In genomic region chr19:14821958-14822357, GRCh38 we compare ENCODE assay signal across 17 cellular contexts.
"Had no signal": no experiment of that assay in that cellular context is flagged by ENCODE, and none has a peak within 500 bp of the region (broad histone marks: within the 10 kb centered on the region; RNA-seq: fewer than 3 reads in every experiment).

No MANE protein-coding gene starts in this region.

- H3K27ac Mint-ChIP-seq: activated naive CD4-positive, alpha-beta T cell treated with anti-CD3 and anti-CD28 coated beads, Interleukin-2, amount 50 U/mL, for 72 hours; activated T-cell treated with anti-CD3 and anti-CD28 coated beads, Interleukin-2, amount 50 U/mL, for 72 hours; memory B cell; stimulated activated naive B cell treated with anti-CD40 and anti-IgM and Interleukin-4, amounts not matched to agents 10 μg/mL and 1 μg/mL and 100 μg/mL, for 72 hours had no signal

- H3K9me3 Mint-ChIP-seq: activated naive CD4-positive, alpha-beta T cell treated with anti-CD3 and anti-CD28 coated beads, Interleukin-2, amount 50 U/mL, for 72 hours; memory B cell; stimulated activated naive B cell treated with anti-CD40 and anti-IgM and Interleukin-4, amounts not matched to agents 10 μg/mL and 1 μg/mL and 100 μg/mL, for 72 hours had no signal

- H3K36me3 Mint-ChIP-seq: activated naive CD4-positive, alpha-beta T cell treated with anti-CD3 and anti-CD28 coated beads, Interleukin-2, amount 50 U/mL, for 72 hours; memory B cell; stimulated activated naive B cell treated with anti-CD40 and anti-IgM and Interleukin-4, amounts not matched to agents 10 μg/mL and 1 μg/mL and 100 μg/mL, for 72 hours had no signal

- H3K4me1 Mint-ChIP-seq: memory B cell; stimulated activated naive B cell treated with anti-CD40 and anti-IgM and Interleukin-4, amounts not matched to agents 10 μg/mL and 1 μg/mL and 100 μg/mL, for 72 hours had no signal

- DNase-seq: activated CD4-positive, alpha-beta T cell treated with anti-CD3 and anti-CD28 coated beads for 1 hour; activated CD8-positive, alpha-beta memory T cell treated with anti-CD3 and anti-CD28 coated beads for 24 hours; activated gamma-delta T cell; activated T-cell treated with anti-CD3 and anti-CD28 coated beads, Interleukin-2, amount 50 U/mL, for 72 hours; adrenal gland; cerebellar nuclear complex; cortex of kidney; occipital lobe; retina; spleen; stimulated activated CD4-positive, alpha-beta T cell treated with anti-CD3 and anti-CD28 coated beads, Interleukin-4, amount 100 ng/mL, for 4 hours; stimulated activated naive B cell treated with anti-CD40 and anti-IgM and Interleukin-4, amounts not matched to agents 10 μg/mL and 1 μg/mL and 100 μg/mL, for 72 hours; T-helper 9 cell; thyroid gland; WERI-Rb-1 had no signal

- H3K4me3 Mint-ChIP-seq: activated T-cell treated with anti-CD3 and anti-CD28 coated beads, Interleukin-2, amount 50 U/mL, for 72 hours; memory B cell; stimulated activated naive B cell treated with anti-CD40 and anti-IgM and Interleukin-4, amounts not matched to agents 10 μg/mL and 1 μg/mL and 100 μg/mL, for 72 hours had no signal
